19 cellular contexts compared by ENCODE assay signal in the genomic region with DNA sequence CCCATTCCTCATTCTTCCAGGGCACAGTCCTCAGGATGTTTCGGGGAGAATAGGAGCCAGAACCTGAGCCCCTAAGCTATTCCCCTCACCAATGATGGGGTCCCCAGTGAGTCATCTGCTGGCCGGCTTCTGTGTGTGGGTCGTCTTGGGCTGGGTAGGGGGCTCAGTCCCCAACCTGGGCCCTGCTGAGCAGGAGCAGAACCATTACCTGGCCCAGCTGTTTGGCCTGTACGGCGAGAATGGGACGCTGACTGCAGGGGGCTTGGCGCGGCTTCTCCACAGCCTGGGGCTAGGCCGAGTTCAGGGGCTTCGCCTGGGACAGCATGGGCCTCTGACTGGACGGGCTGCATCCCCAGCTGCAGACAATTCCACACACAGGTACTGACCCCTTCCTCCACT. TPM values are rescaled to one million over a fixed set of nuclear protein-coding genes. Genes with fewer than 3 reads are reported as not detected.
"Had no signal": no experiment of that assay in that cellular context is flagged by ENCODE, and none has a peak within 500 bp of the region (broad histone marks: within the 10 kb centered on the region; RNA-seq: fewer than 3 reads in every experiment).

No MANE protein-coding gene starts in this region.

- H3K4me3 Mint-ChIP-seq: activated B cell treated with CpG ODN at 0.5 μM for 24 hours; activated naive CD8-positive, alpha-beta T cell treated with anti-CD3 and anti-CD28 coated beads, Interleukin-2, amount 10 ng/mL, durations not matched to agents 7 days and 5 days; activated T-helper 1 cell treated with anti-CD3 and anti-CD28 coated beads, Interleukin-12 subunit alpha, Interleukin-12 subunit beta, Interleukin-2, Interleukin-4 antibody, amounts not matched to agents 30 ng/mL and 10 ng/mL and 1 ng/mL, durations not matched to agents 14 hours and 24 hours and 36 hours; natural killer cell; stimulated activated effector memory CD8-positive, alpha-beta T cell treated with anti-CD3 and anti-CD28 coated beads, Interleukin-12 subunit alpha, Interleukin-12 subunit beta, amount 100 ng/mL, for 72 hours; T-helper 1 cell treated with Interleukin-12 subunit alpha and Interleukin-12 subunit beta and Interleukin-4 antibody, amounts not matched to agents 30 μg/mL and 1 μg/mL, for 36 hours had no signal

- DNase-seq: activated B cell treated with CpG ODN at 0.5 μM for 24 hours; activated CD4-positive, alpha-beta T cell treated with anti-CD3 and anti-CD28 coated beads, Interleukin-2, amount 50 U/mL, for 1 hour; activated naive CD4-positive, alpha-beta T cell; activated naive CD8-positive, alpha-beta T cell treated with anti-CD3 and anti-CD28 coated beads, Interleukin-2, amount 10 ng/mL, durations not matched to agents 7 days and 5 days; brain microvascular endothelial cell; effector memory CD4-positive, alpha-beta T cell; natural killer cell; occipital lobe; psoas muscle; stimulated activated CD4-positive, alpha-beta T cell treated with anti-CD3 and anti-CD28 coated beads, Interleukin-1b, Interleukin-23, amount 100 ng/mL, for 48 hours had no signal

- H3K4me1 Mint-ChIP-seq: stimulated activated effector memory CD8-positive, alpha-beta T cell treated with anti-CD3 and anti-CD28 coated beads, Interleukin-12 subunit alpha, Interleukin-12 subunit beta, amount 100 ng/mL, for 72 hours had no signal

- H3K36me3 Mint-ChIP-seq: natural killer cell had no signal

- H3K4me1 ChIP-seq: heart left ventricle, psoas muscle had no signal

- H3K27ac ChIP-seq: brain microvascular endothelial cell, heart left ventricle, psoas muscle, thoracic aorta had no signal

- H3K27ac Mint-ChIP-seq: activated B cell treated with CpG ODN at 0.5 μM for 24 hours; activated naive CD8-positive, alpha-beta T cell treated with anti-CD3 and anti-CD28 coated beads, Interleukin-2, amount 10 ng/mL, durations not matched to agents 7 days and 5 days; activated T-helper 1 cell treated with anti-CD3 and anti-CD28 coated beads, Interleukin-12 subunit alpha, Interleukin-12 subunit beta, Interleukin-2, Interleukin-4 antibody, amounts not matched to agents 30 ng/mL and 10 ng/mL and 1 ng/mL, durations not matched to agents 14 hours and 24 hours and 36 hours; natural killer cell; stimulated activated effector memory CD8-positive, alpha-beta T cell treated with anti-CD3 and anti-CD28 coated beads, Interleukin-12 subunit alpha, Interleukin-12 subunit beta, amount 100 ng/mL, for 72 hours; T-helper 1 cell treated with Interleukin-12 subunit alpha and Interleukin-12 subunit beta and Interleukin-4 antibody, amounts not matched to agents 30 μg/mL and 1 μg/mL, for 36 hours had no signal

- H3K27me3 ChIP-seq: brain microvascular endothelial cell, heart left ventricle had no signal

- H3K4me3 ChIP-seq: heart left ventricle, psoas muscle, thoracic aorta had no signal

- FAIRE-seq: frontal cortex, urothelium cell line had no signal

- H3K9me3 ChIP-seq: heart left ventricle, psoas muscle, thoracic aorta had no signal

- ATAC-seq: natural killer cell; sciatic nerve; stimulated activated effector memory CD8-positive, alpha-beta T cell treated with anti-CD3 and anti-CD28 coated beads, Interleukin-12 subunit alpha, Interleukin-12 subunit beta, amount 100 ng/mL, for 72 hours had no signal

- H3K9me3 Mint-ChIP-seq: activated B cell treated with CpG ODN at 0.5 μM for 24 hours; activated naive CD8-positive, alpha-beta T cell treated with anti-CD3 and anti-CD28 coated beads, Interleukin-2, amount 10 ng/mL, durations not matched to agents 7 days and 5 days; activated T-helper 1 cell treated with anti-CD3 and anti-CD28 coated beads, Interleukin-12 subunit alpha, Interleukin-12 subunit beta, Interleukin-2, Interleukin-4 antibody, amounts not matched to agents 30 ng/mL and 10 ng/mL and 1 ng/mL, durations not matched to agents 14 hours and 24 hours and 36 hours; natural killer cell; stimulated activated effector memory CD8-positive, alpha-beta T cell treated with anti-CD3 and anti-CD28 coated beads, Interleukin-12 subunit alpha, Interleukin-12 subunit beta, amount 100 ng/mL, for 72 hours; T-helper 1 cell treated with Interleukin-12 subunit alpha and Interleukin-12 subunit beta and Interleukin-4 antibody, amounts not matched to agents 30 μg/mL and 1 μg/mL, for 36 hours had no signal

- H3K27me3 Mint-ChIP-seq: activated B cell treated with CpG ODN at 0.5 μM for 24 hours; activated naive CD8-positive, alpha-beta T cell treated with anti-CD3 and anti-CD28 coated beads, Interleukin-2, amount 10 ng/mL, durations not matched to agents 7 days and 5 days had no signal

- H3K36me3 ChIP-seq: thoracic aorta had no signal

RNA-seq across cellular contexts. Expression of a gene that starts 1.3 kb away (rescaled TPM):
- total RNA-seq: frontal cortex, heart left ventricle, lung microvascular endothelial cell, occipital lobe, psoas muscle, thoracic aorta had no signal
